In the genomic region with DNA sequence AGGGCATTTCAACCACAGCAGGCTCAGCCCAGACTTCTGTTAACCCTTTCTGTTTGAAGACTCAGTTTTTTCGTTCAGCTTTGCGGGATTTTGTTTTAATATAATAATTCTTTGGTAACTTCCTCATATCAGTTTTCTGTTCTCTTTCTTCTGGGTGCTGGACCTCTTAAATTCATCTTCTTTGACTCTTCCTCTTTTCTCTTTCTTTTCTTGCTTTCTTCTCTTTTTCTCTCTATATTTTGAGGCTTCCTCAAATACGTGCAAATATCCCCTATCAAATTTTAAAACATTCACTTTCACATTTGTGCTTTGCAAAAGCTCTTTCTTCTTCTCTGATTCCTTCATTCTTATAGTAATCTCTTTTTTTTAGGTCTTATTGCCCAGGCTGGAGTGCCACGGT, we compare ENCODE assay signal across 1 cellular context.
TF ChIP-seq lines count a peak whose summit lies in the region.

No MANE protein-coding gene starts in this region.

TF ChIP-seq in IMR-90, 13 proteins besides CTCF, POLR2A, EP300 and RAD21:
- TF ChIP-seq MXI1 (IDR thresholded peaks at IDR 0.05; ENCODE audit: borderline replicate concordance, low read depth, low read length): no peak
- TF ChIP-seq MAZ (IDR thresholded peaks at IDR 0.05; ENCODE audit: borderline replicate concordance, low read depth, low read length): no peak
